8 cellular contexts compared by ENCODE assay signal in genomic region chr5:1312993-1313833, GRCh38. TPM values are rescaled to one million over a fixed set of nuclear protein-coding genes. Genes with fewer than 3 reads are reported as not detected.
DNase-seq lines count a peak whose midpoint lies in the region; ATAC-seq and TF ChIP-seq lines count a peak whose summit lies in the region.

No MANE protein-coding gene starts in this region.

- peaks cover 0 to 63% (median 36%) of the 10 kb centered on the region in 11 experiments; a peak in 17 of 22 replicates for H4K20me1 ChIP-seq in BLaER1 treated with 17β-estradiol and CSF1 and Interleukin-3, amounts not matched to agents 10 nM and 100 nM

- H3K9me3 Mint-ChIP-seq in activated naive CD8-positive, alpha-beta T cell treated with anti-CD3 and anti-CD28 coated beads, Interleukin-2, amount 10 ng/mL, durations not matched to agents 7 days and 5 days = peaks cover 11% of the 10 kb centered on the region

- peaks cover 43 to 74% (median 69%) of the 10 kb centered on the region in 10 experiments for H3K4me1 ChIP-seq in BLaER1 treated with 17β-estradiol and CSF1 and Interleukin-3, amounts not matched to agents 10 nM and 100 nM
- H3K4me1 ChIP-seq in NT2/D1 (ENCODE audit: insufficient read depth, insufficient read length) = peaks cover 8% of the 10 kb centered on the region

- ATAC-seq in GM18868 (IDR thresholded peaks at IDR 0.05; ENCODE audit: unreplicated experiment) = peak; percentile 73
- ATAC-seq in HG03039 (IDR thresholded peaks at IDR 0.05; ENCODE audit: unreplicated experiment) = peak; percentile 59
- peak; percentile 77 for ATAC-seq in activated naive CD8-positive, alpha-beta T cell treated with anti-CD3 and anti-CD28 coated beads, Interleukin-2, amount 10 ng/mL, durations not matched to agents 7 days and 5 days (ENCODE audit: low read depth)
- no peak for ATAC-seq in omental fat pad (ENCODE audit: low FRiP score)

- peaks cover 24% of the 10 kb centered on the region for H3K27me3 Mint-ChIP-seq in activated naive CD8-positive, alpha-beta T cell treated with anti-CD3 and anti-CD28 coated beads, Interleukin-2, amount 10 ng/mL, durations not matched to agents 7 days and 5 days

- peak overlapping the region; percentile 72 for H3K27ac Mint-ChIP-seq in activated naive CD8-positive, alpha-beta T cell treated with anti-CD3 and anti-CD28 coated beads, Interleukin-2, amount 10 ng/mL, durations not matched to agents 7 days and 5 days

- peak overlapping the region in 9 of 11 experiments; percentile 8 to 87 (median 71); a peak in 17 of 22 replicates for H3K27ac ChIP-seq in BLaER1 treated with 17β-estradiol and CSF1 and Interleukin-3, amounts not matched to agents 10 nM and 100 nM
- H3K27ac ChIP-seq in RWPE1 = no peak overlapping the region

- H3K27me3 ChIP-seq in BLaER1 treated with 17β-estradiol and CSF1 and Interleukin-3, amounts not matched to agents 10 nM and 100 nM = peaks cover 0 to 89% (median 0%) of the 10 kb centered on the region in 11 experiments; a peak in 10 of 22 replicates
- no peaks in the 10 kb centered on the region for H3K27me3 ChIP-seq in NT2/D1 (ENCODE audit: insufficient read depth, insufficient read length)

- H3K4me3 Mint-ChIP-seq in activated naive CD8-positive, alpha-beta T cell treated with anti-CD3 and anti-CD28 coated beads, Interleukin-2, amount 10 ng/mL, durations not matched to agents 7 days and 5 days = peak overlapping the region; percentile 54

- TF ChIP-seq CTCF in RWPE1 (conservative IDR thresholded peaks at IDR 0.05; ENCODE audit: low read depth) (no peak), omental fat pad (IDR thresholded peaks at IDR 0.05) (no peak)

- peak overlapping the region; percentile 68 to 98 (median 94) for H3K4me2 ChIP-seq in BLaER1 treated with 17β-estradiol and CSF1 and Interleukin-3, amounts not matched to agents 10 nM and 100 nM

- peaks cover 28 to 39% (median 34%) of the 10 kb centered on the region in 11 experiments for H3K9me3 ChIP-seq in BLaER1 treated with 17β-estradiol and CSF1 and Interleukin-3, amounts not matched to agents 10 nM and 100 nM (replicated peaks in 1 of 11)
- H3K9me3 ChIP-seq in NT2/D1 (ENCODE audit: insufficient read depth, low read length) = peaks cover 9% of the 10 kb centered on the region; the same call in 1 of the 2 replicates

- DNase-seq in NT2/D1 (ENCODE audit: low read depth, low spot score) (no peak), RWPE1 (ENCODE audit: low spot score) (no peak), putamen (ENCODE audit: low spot score) (no peak), omental fat pad (ENCODE audit: low spot score) (no peak)
- DNase-seq in activated naive CD8-positive, alpha-beta T cell treated with anti-CD3 and anti-CD28 coated beads, Interleukin-2, amount 10 ng/mL, durations not matched to agents 7 days and 5 days = peak; percentile 59

- H3K4me1 Mint-ChIP-seq in activated naive CD8-positive, alpha-beta T cell treated with anti-CD3 and anti-CD28 coated beads, Interleukin-2, amount 10 ng/mL, durations not matched to agents 7 days and 5 days = peaks cover 55% of the 10 kb centered on the region

- peak overlapping the region in 8 of 11 experiments; percentile 28 to 78 (median 62); a peak in 15 of 22 replicates for H3K9ac ChIP-seq in BLaER1 treated with 17β-estradiol and CSF1 and Interleukin-3, amounts not matched to agents 10 nM and 100 nM
- peak overlapping the region; percentile 56 for H3K9ac ChIP-seq in NT2/D1 (ENCODE audit: insufficient read length, low read depth)

- peak overlapping the region in 6 of 10 experiments; percentile 7 to 57 (median 37); a peak in 11 of 20 replicates for H3K4me3 ChIP-seq in BLaER1 treated with 17β-estradiol and CSF1 and Interleukin-3, amounts not matched to agents 10 nM and 100 nM
- H3K4me3 ChIP-seq in NT2/D1 (ENCODE audit: insufficient read length, low read depth) = no peak overlapping the region

- CTCF ChIA-PET in RWPE1 (lab: Yijun Ruan, JAX) = interaction anchor here (1.0 kb wide), 1 partner anchor 21 kb away, joined by 4 read pairs; no protein-coding TSS in a partner anchor

- POLR2A ChIA-PET in activated naive CD8-positive, alpha-beta T cell treated with anti-CD3 and anti-CD28 coated beads, Interleukin-2, amount 10 ng/mL, durations not matched to agents 7 days and 5 days (lab: Charles Lee) = interaction anchor here (0.7 to 2.8 kb wide), 4 partner anchors 10 to 72 kb away, joined by 3 to 11 read pairs (median 4); partner anchors contain the start of gene CLPTM1L
- POLR2A ChIA-PET in RWPE1 (lab: Yijun Ruan, JAX; ENCODE audit: low non-redundant PET) = no interaction called here

- peaks cover 5 to 31% (median 14%) of the 10 kb centered on the region in 11 experiments for H3K36me3 ChIP-seq in BLaER1 treated with 17β-estradiol and CSF1 and Interleukin-3, amounts not matched to agents 10 nM and 100 nM
- H3K36me3 ChIP-seq in NT2/D1 (ENCODE audit: insufficient read depth, insufficient read length, low read length) = peaks cover 11% of the 10 kb centered on the region

- peaks cover 14% of the 10 kb centered on the region for H3K36me3 Mint-ChIP-seq in activated naive CD8-positive, alpha-beta T cell treated with anti-CD3 and anti-CD28 coated beads, Interleukin-2, amount 10 ng/mL, durations not matched to agents 7 days and 5 days

RNA-seq across cellular contexts. Expression of gene TERT, which starts 18.3 kb away (rescaled TPM):
- under 1 TPM in 1 of 2 experiments, not detected in 1; 0.36 TPM for total RNA-seq in activated naive CD8-positive, alpha-beta T cell treated with anti-CD3 and anti-CD28 coated beads, Interleukin-2, amount 10 ng/mL, durations not matched to agents 7 days and 5 days
- total RNA-seq in omental fat pad = not detected

RNA-seq across cellular contexts. Expression of gene CLPTM1L, which starts 31.7 kb away (rescaled TPM):
- 10 to 100 TPM; 80.9 to 82.7 TPM for total RNA-seq in activated naive CD8-positive, alpha-beta T cell treated with anti-CD3 and anti-CD28 coated beads, Interleukin-2, amount 10 ng/mL, durations not matched to agents 7 days and 5 days
- total RNA-seq in omental fat pad = 100 to 1,000 TPM in 2 of 4 donors, 10 to 100 TPM in 2; 65.0 to 165 (median 106) TPM
